ENCODE assay signal across 18 cellular contexts in genomic region chr10:93363891-93364648, GRCh38.
DNase-seq lines count a peak whose midpoint lies in the region; ATAC-seq, FAIRE-seq and TF ChIP-seq lines count a peak whose summit lies in the region.
"Had no signal": no experiment of that assay in that cellular context is flagged by ENCODE, and none has a peak within 500 bp of the region (broad histone marks: within the 10 kb centered on the region; RNA-seq: fewer than 3 reads in every experiment).

No MANE protein-coding gene starts in this region.

- POLR2A ChIA-PET in CD8-positive, alpha-beta T cell (lab: Charles Lee): no interaction called here
- POLR2A ChIA-PET in activated CD8-positive, alpha-beta T cell treated with anti-CD3 and anti-CD28 coated beads for 36 hours (lab: Charles Lee): interaction anchor here (1.2 kb wide), 1 partner anchor 297 kb away, joined by 3 read pairs; no protein-coding TSS in a partner anchor

- CTCF ChIA-PET in CD8-positive, alpha-beta T cell (lab: Charles Lee): interaction anchor here (1.1 to 2.2 kb wide), 2 partner anchors 12 to 13 kb away, joined by 3 to 13 read pairs; no protein-coding TSS in a partner anchor
- CTCF ChIA-PET in activated CD8-positive, alpha-beta T cell treated with anti-CD3 and anti-CD28 coated beads for 36 hours (lab: Charles Lee): interaction anchor here (2.0 to 4.0 kb wide), 3 partner anchors 12 to 118 kb away, joined by 12 to 16 read pairs (median 15); partner anchors contain the start of gene MYOF

- no peak overlapping the region for H3K4me3 Mint-ChIP-seq in CD8-positive, alpha-beta T cell
- no peak overlapping the region for H3K4me3 Mint-ChIP-seq in activated CD8-positive, alpha-beta T cell treated with anti-CD3 and anti-CD28 coated beads for 36 hours
- H3K4me3 Mint-ChIP-seq: central memory CD8-positive, alpha-beta T cell; naive B cell; stimulated activated naive B cell treated with anti-CD40 and anti-IgM and Interleukin-4, amounts not matched to agents 10 μg/mL and 1 μg/mL and 100 μg/mL, for 72 hours; T-helper 17 cell had no signal

- H3K9me3 Mint-ChIP-seq in CD8-positive, alpha-beta T cell: no peaks in the 10 kb centered on the region
- no peaks in the 10 kb centered on the region for H3K9me3 Mint-ChIP-seq in activated CD8-positive, alpha-beta T cell treated with anti-CD3 and anti-CD28 coated beads for 36 hours
- H3K9me3 Mint-ChIP-seq: activated naive CD4-positive, alpha-beta T cell treated with anti-CD3 and anti-CD28 coated beads, Interleukin-2, amount 50 U/mL, for 72 hours; central memory CD8-positive, alpha-beta T cell; naive B cell; stimulated activated naive B cell treated with anti-CD40 and anti-IgM and Interleukin-4, amounts not matched to agents 10 μg/mL and 1 μg/mL and 100 μg/mL, for 72 hours had no signal

- no peak overlapping the region for H3K4me3 ChIP-seq in CD8-positive, alpha-beta T cell (ENCODE audit: low read depth, low read length)
- H3K4me3 ChIP-seq: GM23248 had no signal

- H3K9me3 ChIP-seq in CD8-positive, alpha-beta T cell (ENCODE audit: low read length): no peaks in the 10 kb centered on the region

- H3K36me3 ChIP-seq in CD8-positive, alpha-beta T cell (ENCODE audit: insufficient read depth, low read length): no peaks in the 10 kb centered on the region

- no peaks in the 10 kb centered on the region for H3K36me3 Mint-ChIP-seq in CD8-positive, alpha-beta T cell
- no peaks in the 10 kb centered on the region for H3K36me3 Mint-ChIP-seq in activated CD8-positive, alpha-beta T cell treated with anti-CD3 and anti-CD28 coated beads for 36 hours (ENCODE audit: low read depth)
- H3K36me3 Mint-ChIP-seq: naive B cell; stimulated activated naive B cell treated with anti-CD40 and anti-IgM and Interleukin-4, amounts not matched to agents 10 μg/mL and 1 μg/mL and 100 μg/mL, for 72 hours had no signal

- no peak for FAIRE-seq in GM12892 (lab: Jason Lieb, UNC)
- FAIRE-seq in GM19239 (lab: Jason Lieb, UNC): no peak

- no peak overlapping the region for H3K27ac Mint-ChIP-seq in CD8-positive, alpha-beta T cell
- no peak overlapping the region for H3K27ac Mint-ChIP-seq in activated CD8-positive, alpha-beta T cell treated with anti-CD3 and anti-CD28 coated beads for 36 hours
- H3K27ac Mint-ChIP-seq: activated naive CD4-positive, alpha-beta T cell treated with anti-CD3 and anti-CD28 coated beads, Interleukin-2, amount 50 U/mL, for 72 hours; naive B cell; stimulated activated naive B cell treated with anti-CD40 and anti-IgM and Interleukin-4, amounts not matched to agents 10 μg/mL and 1 μg/mL and 100 μg/mL, for 72 hours; T-helper 17 cell had no signal

- no peak overlapping the region for H3K27ac ChIP-seq in CD8-positive, alpha-beta T cell (ENCODE audit: low read depth, low read length)

- ATAC-seq in CD8-positive, alpha-beta T cell: no peak
- no peak for ATAC-seq in activated CD8-positive, alpha-beta T cell treated with anti-CD3 and anti-CD28 coated beads for 36 hours
- ATAC-seq: activated naive CD4-positive, alpha-beta T cell treated with anti-CD3 and anti-CD28 coated beads, Interleukin-2, amount 50 U/mL, for 72 hours; stimulated activated naive B cell treated with anti-CD40 and anti-IgM and Interleukin-4, amounts not matched to agents 10 μg/mL and 1 μg/mL and 100 μg/mL, for 72 hours; T-helper 17 cell had no signal

- TF ChIP-seq CTCF in CD8-positive, alpha-beta T cell (IDR thresholded peaks at IDR 0.05): no peak
- no peak for TF ChIP-seq CTCF in activated CD8-positive, alpha-beta T cell treated with anti-CD3 and anti-CD28 coated beads for 36 hours (IDR thresholded peaks at IDR 0.05)

- H3K27me3 Mint-ChIP-seq in CD8-positive, alpha-beta T cell (ENCODE audit: low read depth): peaks cover 6% of the 10 kb centered on the region
- H3K27me3 Mint-ChIP-seq in activated CD8-positive, alpha-beta T cell treated with anti-CD3 and anti-CD28 coated beads for 36 hours: peaks cover 4% of the 10 kb centered on the region

- no peaks in the 10 kb centered on the region for H3K27me3 ChIP-seq in CD8-positive, alpha-beta T cell (ENCODE audit: insufficient read depth, low read length)

- no peaks in the 10 kb centered on the region for H3K4me1 ChIP-seq in CD8-positive, alpha-beta T cell (ENCODE audit: insufficient read depth, low read length)

- peak; percentile 86 for DNase-seq in MV-4-11 (lab: John Stamatoyannopoulos, UW)
- DNase-seq in astrocyte of the hippocampus (ENCODE audit: low read depth, low spot score): peak; percentile 46
- peak; percentile 85 for DNase-seq in iris pigment epithelial cell (ENCODE audit: low read depth)
- peak; percentile 75 for DNase-seq in retina
- DNase-seq in GM12892 (ENCODE audit: insufficient read length): no peak
- no peak for DNase-seq in CD8-positive, alpha-beta T cell
- DNase-seq in activated CD8-positive, alpha-beta T cell treated with anti-CD3 and anti-CD28 coated beads for 36 hours: no peak
- no peak for DNase-seq in GM19239 (ENCODE audit: insufficient read length, low spot score)
- DNase-seq: activated CD4-positive, alpha-beta T cell treated with anti-CD3 and anti-CD28 coated beads for 48 hours; GM23248; islet precursor cell; naive B cell; NCI-H1436; NCI-H69; stimulated activated naive B cell treated with anti-CD40 and anti-IgM and Interleukin-4, amounts not matched to agents 10 μg/mL and 1 μg/mL and 100 μg/mL, for 72 hours; T-helper 17 cell had no signal

- intact Hi-C loops in CD8-positive, alpha-beta T cell (cut with DNase I, micrococcal nuclease): no loop called here
- intact Hi-C loops in activated CD8-positive, alpha-beta T cell treated with anti-CD3 and anti-CD28 coated beads for 36 hours (cut with micrococcal nuclease): no loop called here

- H3K4me1 Mint-ChIP-seq in CD8-positive, alpha-beta T cell (ENCODE audit: low read depth): no peaks in the 10 kb centered on the region
- no peaks in the 10 kb centered on the region for H3K4me1 Mint-ChIP-seq in activated CD8-positive, alpha-beta T cell treated with anti-CD3 and anti-CD28 coated beads for 36 hours (ENCODE audit: low read depth)
- H3K4me1 Mint-ChIP-seq: central memory CD8-positive, alpha-beta T cell; naive B cell; stimulated activated naive B cell treated with anti-CD40 and anti-IgM and Interleukin-4, amounts not matched to agents 10 μg/mL and 1 μg/mL and 100 μg/mL, for 72 hours had no signal

- no peak for TF ChIP-seq POLR2A in GM12892 (IDR thresholded peaks at IDR 0.05; ENCODE audit: low read depth, low read length)

Comparison
In these comparisons a context has a peak if more than half of its experiments do, and no peak if none do; other contexts are left out.
1. DNase-seq: peak in MV-4-11 (single experiment), astrocyte of the hippocampus (single experiment), iris pigment epithelial cell (single experiment) and retina (single experiment); none in GM12892 (single experiment), CD8-positive, alpha-beta T cell (0 of 7), activated CD8-positive, alpha-beta T cell treated with anti-CD3 and anti-CD28 coated beads for 36 hours (single experiment) and GM19239 (single experiment).